In genomic region chr20:63943007-63943807, GRCh38 we compare ENCODE assay signal across 1 cellular context.
TF ChIP-seq lines count a peak whose summit lies in the region.

No MANE protein-coding gene starts in this region.

TF ChIP-seq in GM23338, 12 proteins besides CTCF, POLR2A, EP300 and RAD21:
- no peak for TF ChIP-seq JUNB (IDR thresholded peaks at IDR 0.05; ENCODE audit: unreplicated experiment)
- no peak for TF ChIP-seq ZNF331 (CRISPR knock-in tag; IDR thresholded peaks at IDR 0.05; ENCODE audit: low read depth)
- TF ChIP-seq, protein P1, sequence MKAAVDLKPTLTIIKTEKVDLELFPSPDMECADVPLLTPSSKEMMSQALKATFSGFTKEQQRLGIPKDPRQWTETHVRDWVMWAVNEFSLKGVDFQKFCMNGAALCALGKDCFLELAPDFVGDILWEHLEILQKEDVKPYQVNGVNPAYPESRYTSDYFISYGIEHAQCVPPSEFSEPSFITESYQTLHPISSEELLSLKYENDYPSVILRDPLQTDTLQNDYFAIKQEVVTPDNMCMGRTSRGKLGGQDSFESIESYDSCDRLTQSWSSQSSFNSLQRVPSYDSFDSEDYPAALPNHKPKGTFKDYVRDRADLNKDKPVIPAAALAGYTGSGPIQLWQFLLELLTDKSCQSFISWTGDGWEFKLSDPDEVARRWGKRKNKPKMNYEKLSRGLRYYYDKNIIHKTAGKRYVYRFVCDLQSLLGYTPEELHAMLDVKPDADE (IDR thresholded peaks at IDR 0.05): no peak
- TF ChIP-seq POLR2AphosphoS5 (IDR thresholded peaks at IDR 0.05; ENCODE audit: low read depth): no peak
- no peak for TF ChIP-seq NANOG (IDR thresholded peaks at IDR 0.05; ENCODE audit: borderline replicate concordance)
- TF ChIP-seq, protein P2, sequence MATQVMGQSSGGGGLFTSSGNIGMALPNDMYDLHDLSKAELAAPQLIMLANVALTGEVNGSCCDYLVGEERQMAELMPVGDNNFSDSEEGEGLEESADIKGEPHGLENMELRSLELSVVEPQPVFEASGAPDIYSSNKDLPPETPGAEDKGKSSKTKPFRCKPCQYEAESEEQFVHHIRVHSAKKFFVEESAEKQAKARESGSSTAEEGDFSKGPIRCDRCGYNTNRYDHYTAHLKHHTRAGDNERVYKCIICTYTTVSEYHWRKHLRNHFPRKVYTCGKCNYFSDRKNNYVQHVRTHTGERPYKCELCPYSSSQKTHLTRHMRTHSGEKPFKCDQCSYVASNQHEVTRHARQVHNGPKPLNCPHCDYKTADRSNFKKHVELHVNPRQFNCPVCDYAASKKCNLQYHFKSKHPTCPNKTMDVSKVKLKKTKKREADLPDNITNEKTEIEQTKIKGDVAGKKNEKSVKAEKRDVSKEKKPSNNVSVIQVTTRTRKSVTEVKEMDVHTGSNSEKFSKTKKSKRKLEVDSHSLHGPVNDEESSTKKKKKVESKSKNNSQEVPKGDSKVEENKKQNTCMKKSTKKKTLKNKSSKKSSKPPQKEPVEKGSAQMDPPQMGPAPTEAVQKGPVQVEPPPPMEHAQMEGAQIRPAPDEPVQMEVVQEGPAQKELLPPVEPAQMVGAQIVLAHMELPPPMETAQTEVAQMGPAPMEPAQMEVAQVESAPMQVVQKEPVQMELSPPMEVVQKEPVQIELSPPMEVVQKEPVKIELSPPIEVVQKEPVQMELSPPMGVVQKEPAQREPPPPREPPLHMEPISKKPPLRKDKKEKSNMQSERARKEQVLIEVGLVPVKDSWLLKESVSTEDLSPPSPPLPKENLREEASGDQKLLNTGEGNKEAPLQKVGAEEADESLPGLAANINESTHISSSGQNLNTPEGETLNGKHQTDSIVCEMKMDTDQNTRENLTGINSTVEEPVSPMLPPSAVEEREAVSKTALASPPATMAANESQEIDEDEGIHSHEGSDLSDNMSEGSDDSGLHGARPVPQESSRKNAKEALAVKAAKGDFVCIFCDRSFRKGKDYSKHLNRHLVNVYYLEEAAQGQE (IDR thresholded peaks at IDR 0.05; ENCODE audit: unreplicated experiment): no peak
- TF ChIP-seq EZH2phosphoT487 (IDR thresholded peaks at IDR 0.05; ENCODE audit: unreplicated experiment): no peak
- TF ChIP-seq STAT1 (IDR thresholded peaks at IDR 0.05; ENCODE audit: unreplicated experiment): no peak
- TF ChIP-seq EZH2 (IDR thresholded peaks at IDR 0.05; ENCODE audit: low read depth, unreplicated experiment): no peak
- TF ChIP-seq CREB1 (CRISPR knock-in tag; IDR thresholded peaks at IDR 0.05; ENCODE audit: low read depth): no peak
- TF ChIP-seq ZNF462 (CRISPR knock-in tag; IDR thresholded peaks at IDR 0.05): no peak
- TF ChIP-seq ZNF114 (CRISPR knock-in tag; IDR thresholded peaks at IDR 0.05): no peak
